In genomic region chr1:160453443-160453842, GRCh38 we compare ENCODE assay signal across 13 cellular contexts. TPM values are rescaled to one million over a fixed set of nuclear protein-coding genes. Genes with fewer than 3 reads are reported as not detected.
DNase-seq lines count a peak whose midpoint lies in the region; ATAC-seq, FAIRE-seq and TF ChIP-seq lines count a peak whose summit lies in the region.
"Had no signal": no experiment of that assay in that cellular context is flagged by ENCODE, and none has a peak within 500 bp of the region (broad histone marks: within the 10 kb centered on the region; RNA-seq: fewer than 3 reads in every experiment).

No MANE protein-coding gene starts in this region.

- intact Hi-C loops in heart right ventricle (cut with DNase I) (no loop called here), prostate gland (cut with DNase I) (no loop called here)

- TF ChIP-seq CTCF in bronchial epithelial cell (IDR thresholded peaks at IDR 0.05; ENCODE audit: insufficient read depth, low read length, severe bottlenecking) (no peak), heart right ventricle (IDR thresholded peaks at IDR 0.05) (no peak), prostate gland (IDR thresholded peaks at IDR 0.05) (no peak)

- H3K27me3 ChIP-seq in bronchial epithelial cell (ENCODE audit: control insufficient read depth, insufficient read depth, low read length) (no peaks in the 10 kb centered on the region), heart right ventricle (peaks cover 0 to 7% (median 0%) of the 10 kb centered on the region in 7 donors), prostate gland (replicated peaks; ENCODE audit: insufficient read depth) (no peaks in the 10 kb centered on the region)

- DNase-seq in activated CD4-positive, CD25-positive, alpha-beta regulatory T cell treated with anti-CD3 and anti-CD28 coated beads, Interleukin-2, amount 50 U/mL, for 72 hours: no peak
- DNase-seq in bronchial epithelial cell (ENCODE audit: low read depth) (no peak), heart right ventricle (no peak), prostate gland (ENCODE audit: low spot score) (no peak), T1000 (lab: John Stamatoyannopoulos, UW) (no peak)
- DNase-seq: caudate nucleus, DMS153, Kasumi-1, nephron progenitor cell had no signal

- FAIRE-seq in bronchial epithelial cell (lab: Jason Lieb, UNC): peak; percentile 23

- no peaks in the 10 kb centered on the region for H3K9me3 ChIP-seq in heart right ventricle
- no peaks in the 10 kb centered on the region for H3K9me3 ChIP-seq in prostate gland

- H3K27ac ChIP-seq in heart right ventricle (no peak overlapping the region), prostate gland (no peak overlapping the region)
- H3K27ac ChIP-seq: 22Rv1 had no signal

- ATAC-seq in activated CD4-positive, CD25-positive, alpha-beta regulatory T cell treated with anti-CD3 and anti-CD28 coated beads, Interleukin-2, amount 50 U/mL, for 24 hours: peak; percentile 66 to 71
- peak; percentile 48 for ATAC-seq in GM19467 (IDR thresholded peaks at IDR 0.05; ENCODE audit: unreplicated experiment)
- peak; percentile 60 for ATAC-seq in HG03378 (IDR thresholded peaks at IDR 0.05; ENCODE audit: unreplicated experiment)
- no peak for ATAC-seq in heart right ventricle

- no peaks in the 10 kb centered on the region for H3K36me3 ChIP-seq in bronchial epithelial cell (ENCODE audit: control insufficient read depth, insufficient read depth, low read length)
- no peaks in the 10 kb centered on the region for H3K36me3 ChIP-seq in heart right ventricle
- H3K36me3 ChIP-seq in prostate gland: no peaks in the 10 kb centered on the region

- WGBS in heart right ventricle, 2 donors: 67 to 75% methylated on average over 7 of the region's 7 CpGs
- WGBS in prostate gland: 48% methylated on average over 7 of the region's 7 CpGs

- TF ChIP-seq POLR2A in prostate gland (IDR thresholded peaks at IDR 0.05): no peak

- H3K4me3 ChIP-seq in bronchial epithelial cell (ENCODE audit: low read depth, low read length): no peak overlapping the region
- no peak overlapping the region for H3K4me3 ChIP-seq in heart right ventricle
- H3K4me3 ChIP-seq in prostate gland: no peak overlapping the region

- no peaks in the 10 kb centered on the region for H3K4me1 ChIP-seq in heart right ventricle
- no peaks in the 10 kb centered on the region for H3K4me1 ChIP-seq in prostate gland (replicated peaks)

RNA-seq across cellular contexts. Expression of gene VANGL2, which starts 53.1 kb away (rescaled TPM):
- total RNA-seq in bronchial epithelial cell: 1.6 and 2.3 TPM in 2 replicates
- 1 to 10 TPM; 1.2 to 4.1 (median 2.1) TPM for total RNA-seq in heart right ventricle
- 1 to 10 TPM in 1 of 2 donors, under 1 TPM in 1; 0.68 to 1.9 TPM for polyA plus RNA-seq in heart right ventricle
- 10 to 100 TPM in 1 of 2 donors, 1 to 10 TPM in 1; 9.7 to 13.6 TPM for total RNA-seq in prostate gland

Comparison
In these comparisons a context has a peak if more than half of its experiments do, and no peak if none do; other contexts are left out.
1. ATAC-seq: peak in activated CD4-positive, CD25-positive, alpha-beta regulatory T cell treated with anti-CD3 and anti-CD28 coated beads, Interleukin-2, amount 50 U/mL, for 24 hours (2 of 2), GM19467 (single experiment) and HG03378 (single experiment); none in heart right ventricle (0 of 8).